Comparison of ENCODE assay signal across 15 cellular contexts in genomic region chr4:43369036-43369594, GRCh38.
"Had no signal": no experiment of that assay in that cellular context is flagged by ENCODE, and none has a peak within 500 bp of the region (broad histone marks: within the 10 kb centered on the region; RNA-seq: fewer than 3 reads in every experiment).

No MANE protein-coding gene starts in this region.

- H3K36me3 Mint-ChIP-seq: naive thymus-derived CD8-positive, alpha-beta T cell had no signal

- ATAC-seq: gastrocnemius medialis; heart right ventricle; left lobe of liver; mucosa of descending colon; naive thymus-derived CD8-positive, alpha-beta T cell had no signal

- H3K4me1 Mint-ChIP-seq: naive thymus-derived CD8-positive, alpha-beta T cell had no signal

- H3K27me3 Mint-ChIP-seq: naive thymus-derived CD8-positive, alpha-beta T cell had no signal

- H3K4me3 ChIP-seq: colonic mucosa, gastrocnemius medialis, heart right ventricle, mucosa of descending colon, sigmoid colon, skin epidermis had no signal

- H3K27ac ChIP-seq: colonic mucosa, gastrocnemius medialis, heart right ventricle, neutrophil, sigmoid colon, skin epidermis had no signal

- H3K9me3 ChIP-seq: colonic mucosa, gastrocnemius medialis, neutrophil had no signal

- H3K27me3 ChIP-seq: colonic mucosa, gastrocnemius medialis, heart right ventricle, neutrophil, sigmoid colon had no signal

- H3K27ac Mint-ChIP-seq: naive thymus-derived CD8-positive, alpha-beta T cell had no signal

- H3K36me3 ChIP-seq: colonic mucosa, gastrocnemius medialis, heart right ventricle, neutrophil, sigmoid colon had no signal

- H3K4me1 ChIP-seq: colonic mucosa, gastrocnemius medialis, heart right ventricle, sigmoid colon had no signal

- H3K4me3 Mint-ChIP-seq: naive thymus-derived CD8-positive, alpha-beta T cell had no signal

- DNase-seq: colonic mucosa; dermis blood vessel endothelial cell; gastrocnemius medialis; heart right ventricle; hypothalamus; islet precursor cell; mucosa of descending colon; naive thymus-derived CD8-positive, alpha-beta T cell; posterior cingulate gyrus; sigmoid colon; stimulated activated naive CD4-positive, alpha-beta T cell treated with Interleukin-2 at 50 U/mL for 16 hours; trophoblast cell had no signal
